In genomic region chr3:112247351-112247750, GRCh38 we compare ENCODE assay signal across 24 cellular contexts. TPM values are rescaled to one million over a fixed set of nuclear protein-coding genes. Genes with fewer than 3 reads are reported as not detected.
"Had no signal": no experiment of that assay in that cellular context is flagged by ENCODE, and none has a peak within 500 bp of the region (broad histone marks: within the 10 kb centered on the region; RNA-seq: fewer than 3 reads in every experiment).

No MANE protein-coding gene starts in this region.

- H3K27ac ChIP-seq: adrenal gland, sigmoid colon, thyroid gland, WERI-Rb-1 had no signal

- H3K4me3 Mint-ChIP-seq: activated naive CD4-positive, alpha-beta T cell treated with anti-CD3 and anti-CD28 coated beads, Interleukin-2, amount 50 U/mL, for 24 hours; activated T-cell treated with anti-CD3 and anti-CD28 coated beads, Interleukin-2, amount 50 U/mL, for 72 hours; mesothelial cell of epicardium; nephron had no signal

- FAIRE-seq: astrocyte, bronchial epithelial cell, frontal cortex, kidney had no signal

- H3K27me3 Mint-ChIP-seq: activated naive CD4-positive, alpha-beta T cell treated with anti-CD3 and anti-CD28 coated beads, Interleukin-2, amount 50 U/mL, for 24 hours had no signal

- DNase-seq: activated CD4-positive, alpha-beta T cell treated with anti-CD3 and anti-CD28 coated beads, Interleukin-2, amount 50 U/mL, for 4 hours; activated effector memory CD4-positive, alpha-beta T cell treated with anti-CD3 and anti-CD28 coated beads, Interleukin-2, amount 50 U/mL, for 16 hours; activated T-cell treated with anti-CD3 and anti-CD28 coated beads, Interleukin-2, amount 50 U/mL, for 72 hours; adrenal gland; cerebellar nuclear complex; effector CD4-positive, alpha-beta T cell; head of caudate nucleus; kidney; nucleus accumbens; sigmoid colon; stimulated activated CD4-positive, alpha-beta T cell treated with anti-CD3 and anti-CD28 coated beads, Interleukin-4, amount 100 ng/mL, for 4 hours; stimulated activated naive CD4-positive, alpha-beta T cell; thyroid gland; WERI-Rb-1 had no signal

- H3K9me3 ChIP-seq: adrenal gland, sigmoid colon, thyroid gland had no signal

- H3K36me3 ChIP-seq: adrenal gland, sigmoid colon, thyroid gland, WERI-Rb-1 had no signal

- H3K36me3 Mint-ChIP-seq: activated naive CD4-positive, alpha-beta T cell treated with anti-CD3 and anti-CD28 coated beads, Interleukin-2, amount 50 U/mL, for 24 hours; mesothelial cell of epicardium had no signal

- ATAC-seq: activated T-cell treated with anti-CD3 and anti-CD28 coated beads, Interleukin-2, amount 50 U/mL, for 72 hours; left lobe of liver had no signal

- H3K4me3 ChIP-seq: adrenal gland, lung, sigmoid colon, thyroid gland had no signal

- H3K9me3 Mint-ChIP-seq: activated naive CD4-positive, alpha-beta T cell treated with anti-CD3 and anti-CD28 coated beads, Interleukin-2, amount 50 U/mL, for 24 hours had no signal

- H3K27ac Mint-ChIP-seq: activated naive CD4-positive, alpha-beta T cell treated with anti-CD3 and anti-CD28 coated beads, Interleukin-2, amount 50 U/mL, for 24 hours; activated T-cell treated with anti-CD3 and anti-CD28 coated beads, Interleukin-2, amount 50 U/mL, for 72 hours; mesothelial cell of epicardium; nephron had no signal

- H3K27me3 ChIP-seq: adrenal gland, sigmoid colon, thyroid gland had no signal

- H3K4me1 ChIP-seq: sigmoid colon, thyroid gland had no signal

- H3K4me1 Mint-ChIP-seq: activated naive CD4-positive, alpha-beta T cell treated with anti-CD3 and anti-CD28 coated beads, Interleukin-2, amount 50 U/mL, for 24 hours; mesothelial cell of epicardium; nephron had no signal

RNA-seq across cellular contexts. Expression of gene SLC9C1, which starts 46.7 kb away (rescaled TPM):
- total RNA-seq: activated CD8-positive, alpha-beta memory T cell treated with anti-CD3 and anti-CD28 coated beads for 36 hours; activated T-cell treated with anti-CD3 and anti-CD28 coated beads, Interleukin-2, amount 50 U/mL, for 72 hours; adrenal gland; astrocyte; bronchial epithelial cell; left lobe of liver had no signal
- polyA plus RNA-seq: adrenal gland, esophagus, lung had no signal
